ENCODE assay signal across 8 cellular contexts in genomic region chr4:84829633-84830032, GRCh38.
DNase-seq lines count a peak whose midpoint lies in the region; ATAC-seq, FAIRE-seq and TF ChIP-seq lines count a peak whose summit lies in the region.
"Not testable (repeated sequence)": the region's sequence is repeated elsewhere in the genome, so short reads cannot be mapped to it uniquely, and the experiment has no call there.

No MANE protein-coding gene starts in this region.

- H3K4me1 Mint-ChIP-seq in glutamatergic neuron (ENCODE audit: low read depth, unreplicated experiment): peaks cover 11% of the 10 kb centered on the region

- ATAC-seq in A549: not testable (repeated sequence)
- peak; percentile 40; the same call in 1 of the 2 replicates for ATAC-seq in IMR-90 (ENCODE audit: low read depth)

- H3K9me3 ChIP-seq in A549; HEK293 (ENCODE audit: control insufficient read depth, insufficient read depth, low read depth, low read length); IMR-90 (ENCODE audit: control insufficient read depth, insufficient read depth, low read length): not testable (repeated sequence)

- not testable (repeated sequence) for H4K91ac ChIP-seq in IMR-90 (ENCODE audit: insufficient read depth, low read depth, low read length)

- not testable (repeated sequence) for TF ChIP-seq RAD21 in A549 (conservative IDR thresholded peaks at IDR 0.05 in 1 of 2, IDR thresholded peaks at IDR 0.05 in 1 of 2); IMR-90 (IDR thresholded peaks at IDR 0.05; ENCODE audit: low read length)

- not testable (repeated sequence) for H4K5ac ChIP-seq in IMR-90 (ENCODE audit: low read depth, low read length)

- TF ChIP-seq CTCF in A549 (IDR thresholded peaks at IDR 0.05); HEK293 (tag by site-specific recombination; IDR thresholded peaks at IDR 0.05); IMR-90 (conservative IDR thresholded peaks at IDR 0.05; ENCODE audit: low read depth, low read length); glutamatergic neuron (IDR thresholded peaks at IDR 0.05; ENCODE audit: partially characterized antibody, unreplicated experiment): not testable (repeated sequence)

- not testable (repeated sequence) for H3K56ac ChIP-seq in IMR-90 (ENCODE audit: extremely low read depth, insufficient read depth, low read length)

- peaks cover 0 to 22% of the 10 kb centered on the region in 2 experiments; a peak in 2 of 3 replicates for H3K36me3 ChIP-seq in HEK293 (ENCODE audit: control insufficient read depth in 2 of 2, insufficient read depth in 1 of 2, low read length in 2 of 2)
- H3K36me3 ChIP-seq in IMR-90 (ENCODE audit: control insufficient read depth, insufficient read depth, low read length): not testable (repeated sequence)

- dilution Hi-C loops in IMR-90 (cut with HindIII; ENCODE audit: low sequenced_read_pairs, unreplicated experiment): not testable (repeated sequence)

- peak overlapping the region; percentile 38 for H3K27ac Mint-ChIP-seq in glutamatergic neuron (ENCODE audit: unreplicated experiment)

- not testable (repeated sequence) for BruUV-seq in IMR-90 (replicated peaks; lab: Mats Ljungman, UMichigan)

- H3K4me2 ChIP-seq in A549; IMR-90 (ENCODE audit: low read depth, low read length): not testable (repeated sequence)

- not testable (repeated sequence) for TF ChIP-seq POLR2A in A549 (IDR thresholded peaks at IDR 0.05; ENCODE audit: low read length); IMR-90 (IDR thresholded peaks at IDR 0.05; ENCODE audit: low read depth, low read length)

- H3K9me3 Mint-ChIP-seq in glutamatergic neuron (ENCODE audit: unreplicated experiment): not testable (repeated sequence)

- H2BK5ac ChIP-seq in IMR-90 (ENCODE audit: low read depth, low read length, poor library complexity, severe bottlenecking): not testable (repeated sequence)

- not testable (repeated sequence) for H3K27me3 ChIP-seq in IMR-90 (ENCODE audit: control insufficient read depth, insufficient read depth, low read length)

- not testable (repeated sequence) for H2BK15ac ChIP-seq in IMR-90 (ENCODE audit: low read depth, low read length)

- H2BK120ac ChIP-seq in IMR-90 (ENCODE audit: low read depth, low read length): not testable (repeated sequence)

- H3K36me3 Mint-ChIP-seq in glutamatergic neuron (ENCODE audit: unreplicated experiment): not testable (repeated sequence)

- H4K8ac ChIP-seq in IMR-90 (ENCODE audit: low read depth in 2 of 2, low read length in 2 of 2): not testable (repeated sequence)

- not testable (repeated sequence) for H2AK9ac ChIP-seq in IMR-90 (replicated peaks; ENCODE audit: low read depth, low read length, poor library complexity)

- H3K27me3 Mint-ChIP-seq in glutamatergic neuron (ENCODE audit: unreplicated experiment): not testable (repeated sequence)

- DNase-seq in A549 (ENCODE audit: low read depth in 1 of 2, low spot score in 1 of 2); IMR-90; frontal cortex (ENCODE audit: low spot score in 2 of 2); glutamatergic neuron: not testable (repeated sequence)

- CTCF ChIA-PET in A549 (lab: Yijun Ruan, JAX): interaction anchor here (1.0 kb wide), 1 partner anchor 142 kb away, joined by 3 read pairs; no protein-coding TSS in a partner anchor
- CTCF ChIA-PET in HEK293 (lab: Yijun Ruan, JAX); IMR-90 (lab: Yijun Ruan, JAX): not testable (repeated sequence)

- not testable (repeated sequence) for H2AK5ac ChIP-seq in IMR-90 (ENCODE audit: low read depth, low read length)

- H3K23ac ChIP-seq in IMR-90 (ENCODE audit: low read depth, low read length): not testable (repeated sequence)

- FAIRE-seq in A204.1 (lab: Jason Lieb, UNC) (peak; percentile 61), G401.6 (lab: Jason Lieb, UNC) (peak; percentile 27), endometrium (lab: Jason Lieb, UNC) (peak; percentile 23), frontal cortex (lab: Jason Lieb, UNC) (peak; percentile 44)
- FAIRE-seq in A549 (lab: Jason Lieb, UNC): not testable (repeated sequence)

- H3K79me1 ChIP-seq in IMR-90 (ENCODE audit: low read depth in 1 of 2, low read length in 2 of 2): not testable (repeated sequence)

- not testable (repeated sequence) for H2BK20ac ChIP-seq in IMR-90 (ENCODE audit: low read depth, low read length)

- not testable (repeated sequence) for H3K4me1 ChIP-seq in A549; HEK293 (ENCODE audit: control insufficient read depth, insufficient read depth, low read length); IMR-90 (ENCODE audit: control insufficient read depth, insufficient read depth, low read length)

- H3K4me3 ChIP-seq in A549; HEK293 (ENCODE audit: low read depth, low read length); IMR-90 (ENCODE audit: insufficient read depth, low read depth, low read length): not testable (repeated sequence)

- POLR2A ChIA-PET in A549 (lab: Yijun Ruan, JAX); HEK293 (lab: Yijun Ruan, JAX); IMR-90 (lab: Charles Lee; ENCODE audit: unreplicated experiment): not testable (repeated sequence)

- H3K9ac ChIP-seq in IMR-90 (ENCODE audit: low read depth, low read length): not testable (repeated sequence)

- H3K9me1 ChIP-seq in IMR-90 (ENCODE audit: insufficient read depth, low read length): not testable (repeated sequence)

- 95% methylated on average over 6 of the region's 6 CpGs for WGBS in A549 (ENCODE audit: missing lambda C conversion rate)
- no CpG with 5 or more reads among the region's 6 CpGs for whole genome bisulfite sequencing in IMR-90 (ENCODE audit: extremely low coverage in 2 of 2, insufficient read length in 1 of 2), 2 experiments

- not testable (repeated sequence) for H3K18ac ChIP-seq in IMR-90 (ENCODE audit: low read depth, low read length)

- intact Hi-C loops in IMR-90 (cut with micrococcal nuclease): loop anchor here (5.0 kb wide), 1 partner anchor 48 kb away; no protein-coding TSS in a partner anchor

- not testable (repeated sequence) for H4K20me1 ChIP-seq in IMR-90 (ENCODE audit: insufficient read depth, low read length)

- in situ Hi-C loops in IMR-90 (cut with MboI; ENCODE audit: low sequenced_read_pairs): not testable (repeated sequence)

- H3K27ac ChIP-seq in A549; HEK293 (ENCODE audit: extremely low read depth, low read depth, low read length); IMR-90 (ENCODE audit: insufficient read depth, low read length): not testable (repeated sequence)

- H3K4me3 Mint-ChIP-seq in glutamatergic neuron (ENCODE audit: unreplicated experiment): not testable (repeated sequence)

- H3K14ac ChIP-seq in IMR-90 (replicated peaks; ENCODE audit: low read depth, low read length): not testable (repeated sequence)

- H2AFZ ChIP-seq in IMR-90 (replicated peaks; ENCODE audit: low read length, poor library complexity): not testable (repeated sequence)

- not testable (repeated sequence) for H3K4ac ChIP-seq in IMR-90 (ENCODE audit: low read depth, low read length)

- TF ChIP-seq EP300 in A549 (IDR thresholded peaks at IDR 0.05): not testable (repeated sequence)

TF ChIP-seq in A549, 52 proteins besides CTCF, POLR2A, EP300 and RAD21:
- peak; percentile 48 for TF ChIP-seq ZC3H11A (IDR thresholded peaks at IDR 0.05)

TF ChIP-seq in HEK293, 187 proteins besides CTCF, POLR2A, EP300 and RAD21 (continues in another document):
- TF ChIP-seq ZBTB8A (tag by site-specific recombination; IDR thresholded peaks at IDR 0.05): peak; percentile 40; the same call in 1 of the 2 replicates
- TF ChIP-seq ZNF654 (tag by site-specific recombination; IDR thresholded peaks at IDR 0.05; ENCODE audit: low read depth): 0 out of 2 replicates have a peak, but pooled peaks have one; percentile 9
